ENCODE assay signal across 36 cellular contexts in genomic region chr10:8100366-8100765, GRCh38. TPM values are rescaled to one million over a fixed set of nuclear protein-coding genes. Genes with fewer than 3 reads are reported as not detected.
"Had no signal": no experiment of that assay in that cellular context is flagged by ENCODE, and none has a peak within 500 bp of the region (broad histone marks: within the 10 kb centered on the region; RNA-seq: fewer than 3 reads in every experiment).

No MANE protein-coding gene starts in this region.

- H3K4me3 ChIP-seq: MG63 had no signal

- H3K36me3 ChIP-seq: MG63 had no signal

- H3K27me3 ChIP-seq: MG63 had no signal

- DNase-seq: Kasumi-1, MG63, MM.1S, MV-4-11, NCI-H1048, NCI-H1092, NCI-H1092 treated with DMSO at 0.1 percent for 48 hours, NCI-H1105, NCI-H1105 treated with DMSO at 0.1 percent for 48 hours, NCI-H1417, NCI-H1417 treated with DMSO at 0.1 percent for 48 hours, NCI-H1436, NCI-H1436 treated with DMSO at 0.1 percent for 48 hours, NCI-H146, NCI-H1694, NCI-H1694 treated with DMSO at 0.1 percent for 48 hours, NCI-H187, NCI-H187 treated with DMSO at 0.1 percent for 48 hours, NCI-H1930, NCI-H2029, NCI-H2029 treated with DMSO at 0.1 percent for 48 hours, NCI-H2081, NCI-H2081 treated with DMSO at 0.1 percent for 48 hours, NCI-H2107, NCI-H2171, NCI-H2171 treated with DMSO at 0.1 percent for 48 hours, NCI-H2227 treated with DMSO at 0.1 percent for 48 hours, NCI-H226, NCI-H345, NCI-H446, NCI-H446 treated with DMSO at 0.1 percent for 48 hours, NCI-H510A, NCI-H510A treated with DMSO at 0.1 percent for 48 hours, NCI-H524, NCI-H524 treated with DMSO at 0.1 percent for 48 hours had no signal

- H3K9me3 ChIP-seq: MG63 had no signal

RNA-seq across cellular contexts. Expression of gene GATA3, which starts 45.9 kb away (rescaled TPM):
- total RNA-seq: LHCN-M2 had no signal
